17 cellular contexts compared by ENCODE assay signal in the genomic region with DNA sequence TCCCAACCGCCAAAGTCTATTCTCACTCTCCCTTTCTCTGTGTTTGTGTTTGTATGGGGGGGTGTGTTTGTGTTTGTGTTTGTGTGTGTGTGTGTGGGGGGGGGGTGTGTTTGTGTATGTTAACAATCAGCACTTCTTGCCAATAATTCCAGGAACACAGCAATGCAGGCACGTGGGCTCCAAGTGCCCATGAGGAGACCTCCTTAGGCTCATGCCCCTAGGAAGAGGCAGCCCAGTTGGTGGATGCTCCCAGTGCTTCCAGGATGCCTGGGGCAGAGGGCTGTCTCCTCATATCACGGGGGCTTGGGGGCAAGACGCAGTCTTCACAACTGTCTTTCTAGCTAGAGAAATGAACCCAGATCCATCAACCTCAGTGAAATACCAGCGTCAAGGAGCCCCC. TPM values are rescaled to one million over a fixed set of nuclear protein-coding genes. Genes with fewer than 3 reads are reported as not detected.
A peak's percentile ranks its signal among the peaks of the same experiment; 100 is the strongest.
DNase-seq lines count a peak whose midpoint lies in the region; ATAC-seq and TF ChIP-seq lines count a peak whose summit lies in the region.
"Had no signal": no experiment of that assay in that cellular context is flagged by ENCODE, and none has a peak within 500 bp of the region (broad histone marks: within the 10 kb centered on the region; RNA-seq: fewer than 3 reads in every experiment).

No MANE protein-coding gene starts in this region.

- WGBS in prostate gland = 73% methylated on average over 5 of the region's 5 CpGs

- TF ChIP-seq POLR2A in prostate gland (IDR thresholded peaks at IDR 0.05) = no peak

- H3K4me3 ChIP-seq in BLaER1 treated with 17β-estradiol and CSF1 and Interleukin-3, amounts not matched to agents 10 nM and 100 nM = no peak overlapping the region
- no peak overlapping the region for H3K4me3 ChIP-seq in prostate gland

- H3K4me3 Mint-ChIP-seq in nephron = peak overlapping the region in 1 of 3 experiments; percentile 3
- H3K4me3 Mint-ChIP-seq: CD8-positive, alpha-beta T cell; H9 had no signal

- peaks cover 12% of the 10 kb centered on the region for H3K27me3 Mint-ChIP-seq in nephron (ENCODE audit: low read depth)
- H3K27me3 Mint-ChIP-seq: IgD-negative memory B cell had no signal

- H3K27me3 ChIP-seq in BLaER1 treated with 17β-estradiol and CSF1 and Interleukin-3, amounts not matched to agents 10 nM and 100 nM = no peaks in the 10 kb centered on the region
- H3K27me3 ChIP-seq in prostate gland (replicated peaks; ENCODE audit: insufficient read depth) = no peaks in the 10 kb centered on the region

- H3K4me1 Mint-ChIP-seq in nephron = peaks cover 46% of the 10 kb centered on the region
- H3K4me1 Mint-ChIP-seq: H9 had no signal

- H4K20me1 ChIP-seq in BLaER1 treated with 17β-estradiol and CSF1 and Interleukin-3, amounts not matched to agents 10 nM and 100 nM = peaks cover 83 to 100% (median 94%) of the 10 kb centered on the region in 11 experiments

- H3K27ac ChIP-seq in BLaER1 treated with 17β-estradiol and CSF1 and Interleukin-3, amounts not matched to agents 10 nM and 100 nM = no peak overlapping the region
- H3K27ac ChIP-seq in caudate nucleus (ENCODE audit: low read depth, low read length) = peak overlapping the region; percentile 58
- no peak overlapping the region for H3K27ac ChIP-seq in prostate gland
- H3K27ac ChIP-seq: C4-2B had no signal

- peaks cover 0 to 69% (median 0%) of the 10 kb centered on the region in 11 experiments; a peak in 11 of 22 replicates for H3K36me3 ChIP-seq in BLaER1 treated with 17β-estradiol and CSF1 and Interleukin-3, amounts not matched to agents 10 nM and 100 nM
- no peaks in the 10 kb centered on the region for H3K36me3 ChIP-seq in prostate gland

- peak overlapping the region in 8 of 11 experiments; percentile 42 to 78 (median 58); a peak in 10 of 22 replicates for H3K4me2 ChIP-seq in BLaER1 treated with 17β-estradiol and CSF1 and Interleukin-3, amounts not matched to agents 10 nM and 100 nM

- H3K4me1 ChIP-seq in BLaER1 treated with 17β-estradiol and CSF1 and Interleukin-3, amounts not matched to agents 10 nM and 100 nM = peaks cover 33 to 68% (median 42%) of the 10 kb centered on the region in 10 experiments
- H3K4me1 ChIP-seq in prostate gland (replicated peaks) = no peaks in the 10 kb centered on the region

- TF ChIP-seq CTCF in nephron (IDR thresholded peaks at IDR 0.05; ENCODE audit: unreplicated experiment in 3 of 3) = no peak
- TF ChIP-seq CTCF in prostate gland (IDR thresholded peaks at IDR 0.05) = no peak

- no peaks in the 10 kb centered on the region for H3K9me3 ChIP-seq in BLaER1 treated with 17β-estradiol and CSF1 and Interleukin-3, amounts not matched to agents 10 nM and 100 nM (replicated peaks in 1 of 11)
- H3K9me3 ChIP-seq in prostate gland = no peaks in the 10 kb centered on the region

- intact Hi-C loops in prostate gland (cut with DNase I) = no loop called here

- H3K9me3 Mint-ChIP-seq in nephron = no peaks in the 10 kb centered on the region
- H3K9me3 Mint-ChIP-seq: CD8-positive, alpha-beta T cell; H9; IgD-negative memory B cell had no signal

- peak overlapping the region in 2 of 11 experiments; percentile 25 to 45; a peak in 3 of 22 replicates for H3K9ac ChIP-seq in BLaER1 treated with 17β-estradiol and CSF1 and Interleukin-3, amounts not matched to agents 10 nM and 100 nM

- ATAC-seq in GM19328 (IDR thresholded peaks at IDR 0.05; ENCODE audit: unreplicated experiment) = no peak
- ATAC-seq: CD8-positive, alpha-beta T cell had no signal

- H3K27ac Mint-ChIP-seq in nephron = peak overlapping the region; percentile 50 to 59 (median 51)
- H3K27ac Mint-ChIP-seq: CD8-positive, alpha-beta T cell had no signal

- DNase-seq in caudate nucleus (lab: John Stamatoyannopoulos, UW) (peak in 1 of 61 donors; percentile 31), retina (peak; percentile 51), prostate gland (ENCODE audit: low spot score) (no peak), cerebellar nuclear complex (lab: John Stamatoyannopoulos, UW) (no peak)
- DNase-seq: ACHN; CD8-positive, alpha-beta T cell; COR-L47; DND-41; GDM1; GOT3; H9; KG1 had no signal

- no peaks in the 10 kb centered on the region for H3K36me3 Mint-ChIP-seq in nephron (ENCODE audit: low read depth)

RNA-seq across cellular contexts. Expression of a gene that starts 9.9 kb away (rescaled TPM):
- total RNA-seq in prostate gland = 10 to 100 TPM; 80.7 to 82.7 TPM
